Comparison of ENCODE assay signal across 10 cellular contexts in genomic region chr19:8355631-8356402, GRCh38. TPM values are rescaled to one million over a fixed set of nuclear protein-coding genes. Genes with fewer than 3 reads are reported as not detected.
DNase-seq lines count a peak whose midpoint lies in the region; ATAC-seq and TF ChIP-seq lines count a peak whose summit lies in the region.
"Had no signal": no experiment of that assay in that cellular context is flagged by ENCODE, and none has a peak within 500 bp of the region (broad histone marks: within the 10 kb centered on the region; RNA-seq: fewer than 3 reads in every experiment).

No MANE protein-coding gene starts in this region.

- intact Hi-C loops in left lung (cut with DNase I): loop anchor here in 1 of 2 donors (5.0 kb wide), 1 partner anchor 146 kb away; the partner anchor contains the start of gene PRAM1

- H3K4me3 ChIP-seq in astrocyte of the cerebellum (ENCODE audit: low read depth, low read length) (no peak overlapping the region), left lung (no peak overlapping the region)
- H3K4me3 ChIP-seq: tibial nerve had no signal

- no peaks in the 10 kb centered on the region for H3K36me3 ChIP-seq in left lung
- H3K36me3 ChIP-seq: tibial nerve had no signal

- in situ Hi-C loops in astrocyte of the cerebellum (cut with HindIII; ENCODE audit: low sequenced_read_pairs) (no loop called here), GM13977 (cut with MboI; ENCODE audit: low pct_unique_long_range_greater_than_20kb, low sequenced_read_pairs, unreplicated experiment) (no loop called here)

- DNase-seq in A172 (ENCODE audit: low spot score) (peak; percentile 99), HT-29 (ENCODE audit: low spot score) (peak; percentile 26), astrocyte of the cerebellum (ENCODE audit: low read depth) (peak; percentile 45), left lung (peak in 1 of 2 donors; percentile 70), GM13977 (ENCODE audit: low spot score) (no peak)
- no peak for DNase-seq in activated T-cell treated with anti-CD3 and anti-CD28 coated beads, Interleukin-2, amount 50 U/mL, for 4 hours

- no peaks in the 10 kb centered on the region for H3K36me3 Mint-ChIP-seq in activated T-cell treated with anti-CD3 and anti-CD28 coated beads, Interleukin-2, amount 50 U/mL, for 4 hours (ENCODE audit: insufficient read depth)
- H3K36me3 Mint-ChIP-seq: activated naive CD8-positive, alpha-beta T cell had no signal

- H3K4me1 ChIP-seq in left lung: peaks cover 6 to 52% of the 10 kb centered on the region in 2 donors

- H3K9me3 Mint-ChIP-seq in activated T-cell treated with anti-CD3 and anti-CD28 coated beads, Interleukin-2, amount 50 U/mL, for 4 hours: no peaks in the 10 kb centered on the region

- peak overlapping the region in 1 of 2 donors; percentile 26 for H3K27ac ChIP-seq in left lung

- ATAC-seq in left lung (peak; percentile 82), HG03039 (IDR thresholded peaks at IDR 0.05; ENCODE audit: unreplicated experiment) (no peak), HG02938 (IDR thresholded peaks at IDR 0.05; ENCODE audit: unreplicated experiment) (no peak)
- ATAC-seq in activated T-cell treated with anti-CD3 and anti-CD28 coated beads, Interleukin-2, amount 50 U/mL, for 4 hours: no peak

- H3K27me3 ChIP-seq in left lung: peaks cover 0 to 10% of the 10 kb centered on the region in 2 donors
- H3K27me3 ChIP-seq: tibial nerve had no signal

- H3K27me3 Mint-ChIP-seq in activated T-cell treated with anti-CD3 and anti-CD28 coated beads, Interleukin-2, amount 50 U/mL, for 4 hours (ENCODE audit: low read depth): peaks cover 18% of the 10 kb centered on the region

- peaks cover 1% of the 10 kb centered on the region for H3K4me1 Mint-ChIP-seq in activated T-cell treated with anti-CD3 and anti-CD28 coated beads, Interleukin-2, amount 50 U/mL, for 4 hours (ENCODE audit: low read depth)

- no peak overlapping the region for H3K4me3 Mint-ChIP-seq in activated T-cell treated with anti-CD3 and anti-CD28 coated beads, Interleukin-2, amount 50 U/mL, for 4 hours
- H3K4me3 Mint-ChIP-seq: activated naive CD8-positive, alpha-beta T cell had no signal

- no peaks in the 10 kb centered on the region for H3K9me3 ChIP-seq in left lung
- H3K9me3 ChIP-seq: tibial nerve had no signal

- TF ChIP-seq CTCF in astrocyte of the cerebellum (IDR thresholded peaks at IDR 0.05; ENCODE audit: low read depth, low read length, missing control alignments): no peak
- no peak for TF ChIP-seq CTCF in left lung (IDR thresholded peaks at IDR 0.05)
- TF ChIP-seq CTCF in GM13977 (IDR thresholded peaks at IDR 0.05; ENCODE audit: extremely low read depth, insufficient read depth, missing control alignments): no peak

RNA-seq across cellular contexts. Expression of gene ANGPTL4, which starts 8.1 kb away (rescaled TPM):
- total RNA-seq in A172 (2014; rRNA removed; shearing (Covaris generic)): not detected in 2 replicates
- total RNA-seq in HT-29 (2014; rRNA removed; shearing (Covaris generic)): 0.20 TPM in 1 of 2 replicates, not detected in the other
- total RNA-seq in left lung: 10 to 100 TPM in 1 of 2 donors, 1 to 10 TPM in 1; 2.5 to 24.8 TPM
- under 1 TPM in 1 of 3 donors, not detected in 2; 0.24 TPM for total RNA-seq in activated T-cell treated with anti-CD3 and anti-CD28 coated beads, Interleukin-2, amount 50 U/mL, for 4 hours

RNA-seq across cellular contexts. Expression of gene KANK3, which starts 12.8 kb away (rescaled TPM):
- 1.0 and 1.2 TPM in 2 replicates for total RNA-seq in A172 (2014; rRNA removed; shearing (Covaris generic))
- total RNA-seq in HT-29 (2014; rRNA removed; shearing (Covaris generic)): 0.23 and 1.4 TPM in 2 replicates
- total RNA-seq in left lung: 10 to 100 TPM; 14.4 to 29.0 TPM
- total RNA-seq in activated T-cell treated with anti-CD3 and anti-CD28 coated beads, Interleukin-2, amount 50 U/mL, for 4 hours: under 1 TPM in 2 of 3 donors, not detected in 1; 0.41 to 0.43 TPM

RNA-seq across cellular contexts. Expression of gene RAB11B, which starts 34.3 kb away (rescaled TPM):
- 3.1 and 8.0 TPM in 2 replicates for total RNA-seq in A172 (2014; rRNA removed; shearing (Covaris generic))
- total RNA-seq in HT-29 (2014; rRNA removed; shearing (Covaris generic)): 24.0 and 37.1 TPM in 2 replicates
- 100 to 1,000 TPM in 1 of 2 donors, 10 to 100 TPM in 1; 91.6 to 116 TPM for total RNA-seq in left lung
- 10 to 100 TPM; 69.5 to 73.9 (median 71.4) TPM for total RNA-seq in activated T-cell treated with anti-CD3 and anti-CD28 coated beads, Interleukin-2, amount 50 U/mL, for 4 hours

RNA-seq across cellular contexts. Expression of gene RPS28, which starts 34.5 kb away (rescaled TPM):
- 193 and 479 TPM in 2 replicates for total RNA-seq in A172 (2014; rRNA removed; shearing (Covaris generic))
- total RNA-seq in HT-29 (2014; rRNA removed; shearing (Covaris generic)): 1,376 and 1,588 TPM in 2 replicates
- 1,000 to 10,000 TPM; 1,595 to 1,630 TPM for total RNA-seq in left lung
- total RNA-seq in activated T-cell treated with anti-CD3 and anti-CD28 coated beads, Interleukin-2, amount 50 U/mL, for 4 hours: 1,000 to 10,000 TPM; 2,484 to 2,756 (median 2,693) TPM

RNA-seq across cellular contexts. Expression of gene NDUFA7, which starts 34.6 kb away (rescaled TPM):
- 31.8 and 71.4 TPM in 2 replicates for total RNA-seq in A172 (2014; rRNA removed; shearing (Covaris generic))
- 73.3 and 79.7 TPM in 2 replicates for total RNA-seq in HT-29 (2014; rRNA removed; shearing (Covaris generic))
- total RNA-seq in left lung: 10 to 100 TPM; 38.7 to 40.8 TPM
- total RNA-seq in activated T-cell treated with anti-CD3 and anti-CD28 coated beads, Interleukin-2, amount 50 U/mL, for 4 hours: 10 to 100 TPM; 81.8 to 96.8 (median 93.0) TPM

Comparison
In these comparisons a context has a peak if more than half of its experiments do, and no peak if none do; other contexts are left out.
1. DNase-seq: peak in A172 (single experiment), HT-29 (single experiment) and astrocyte of the cerebellum (single experiment); none in GM13977 (single experiment) and activated T-cell treated with anti-CD3 and anti-CD28 coated beads, Interleukin-2, amount 50 U/mL, for 4 hours (single experiment).